14 cellular contexts compared by ENCODE assay signal in the genomic region with DNA sequence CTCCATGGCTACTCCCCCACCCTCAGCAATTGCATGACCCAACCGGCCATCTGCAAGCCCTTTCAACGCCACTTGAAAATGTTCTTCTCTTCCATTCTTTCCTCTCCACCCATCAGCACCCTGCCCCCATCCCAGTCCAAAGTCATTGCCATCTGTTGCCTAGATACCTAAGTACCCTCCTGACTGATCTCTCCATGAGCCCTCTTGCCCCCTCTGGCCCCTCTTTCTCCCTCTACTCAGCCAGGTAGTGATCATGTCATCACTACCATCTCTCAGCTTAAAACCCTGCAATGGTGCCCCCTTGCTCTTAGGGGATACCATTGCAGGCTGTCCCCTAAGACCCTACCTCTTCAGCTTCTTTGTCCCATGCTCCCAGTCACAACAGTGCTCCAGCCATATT.
"Had no signal": no experiment of that assay in that cellular context is flagged by ENCODE, and none has a peak within 500 bp of the region (broad histone marks: within the 10 kb centered on the region; RNA-seq: fewer than 3 reads in every experiment).

No MANE protein-coding gene starts in this region.

- H3K4me3 Mint-ChIP-seq: activated CD4-positive, alpha-beta memory T cell treated with anti-CD3 and anti-CD28 coated beads for 36 hours; activated naive CD4-positive, alpha-beta T cell treated with anti-CD3 and anti-CD28 coated beads, Interleukin-2, amount 10 ng/mL, durations not matched to agents 7 days and 5 days; activated T-cell treated with anti-CD3 and anti-CD28 coated beads, Interleukin-2, amount 50 U/mL, for 24 hours; natural killer cell treated with Interleukin-12 subunit alpha and Interleukin-12 subunit beta and Interleukin-15 and Interleukin-18, amount 100 ng/mL, for 72 hours had no signal

- DNase-seq: activated CD4-positive, alpha-beta memory T cell treated with anti-CD3 and anti-CD28 coated beads for 36 hours; activated CD4-positive, CD25-positive, alpha-beta regulatory T cell treated with anti-CD3 and anti-CD28 coated beads, Interleukin-2, amount 50 U/mL, for 72 hours; activated naive CD4-positive, alpha-beta T cell treated with anti-CD3 and anti-CD28 coated beads, Interleukin-2, amount 10 ng/mL, durations not matched to agents 7 days and 5 days; activated T-cell treated with anti-CD3 and anti-CD28 coated beads, Interleukin-2, amount 50 U/mL, for 24 hours; dorsolateral prefrontal cortex; esophagus squamous epithelium; hippocampal formation; kidney glomerular epithelial cell; left ventricle myocardium superior; ovary; stimulated activated CD4-positive, alpha-beta T cell treated with anti-CD3 and anti-CD28 coated beads, Interleukin-1b, Interleukin-23, amount 100 ng/mL, for 48 hours; T-helper 9 cell; upper lobe of right lung had no signal

- H3K4me1 Mint-ChIP-seq: activated naive CD4-positive, alpha-beta T cell treated with anti-CD3 and anti-CD28 coated beads, Interleukin-2, amount 10 ng/mL, durations not matched to agents 7 days and 5 days had no signal

- H3K27ac Mint-ChIP-seq: activated CD4-positive, alpha-beta memory T cell treated with anti-CD3 and anti-CD28 coated beads for 36 hours; activated naive CD4-positive, alpha-beta T cell treated with anti-CD3 and anti-CD28 coated beads, Interleukin-2, amount 10 ng/mL, durations not matched to agents 7 days and 5 days; activated T-cell treated with anti-CD3 and anti-CD28 coated beads, Interleukin-2, amount 50 U/mL, for 24 hours; natural killer cell treated with Interleukin-12 subunit alpha and Interleukin-12 subunit beta and Interleukin-15 and Interleukin-18, amount 100 ng/mL, for 72 hours had no signal

- H3K9me3 Mint-ChIP-seq: activated CD4-positive, alpha-beta memory T cell treated with anti-CD3 and anti-CD28 coated beads for 36 hours; activated naive CD4-positive, alpha-beta T cell treated with anti-CD3 and anti-CD28 coated beads, Interleukin-2, amount 10 ng/mL, durations not matched to agents 7 days and 5 days; activated T-cell treated with anti-CD3 and anti-CD28 coated beads, Interleukin-2, amount 50 U/mL, for 24 hours; natural killer cell treated with Interleukin-12 subunit alpha and Interleukin-12 subunit beta and Interleukin-15 and Interleukin-18, amount 100 ng/mL, for 72 hours had no signal

- H3K36me3 Mint-ChIP-seq: activated CD4-positive, alpha-beta memory T cell treated with anti-CD3 and anti-CD28 coated beads for 36 hours; activated naive CD4-positive, alpha-beta T cell treated with anti-CD3 and anti-CD28 coated beads, Interleukin-2, amount 10 ng/mL, durations not matched to agents 7 days and 5 days; natural killer cell treated with Interleukin-12 subunit alpha and Interleukin-12 subunit beta and Interleukin-15 and Interleukin-18, amount 100 ng/mL, for 72 hours had no signal
